Comparison of ENCODE assay signal across 1 cellular context in the genomic region with DNA sequence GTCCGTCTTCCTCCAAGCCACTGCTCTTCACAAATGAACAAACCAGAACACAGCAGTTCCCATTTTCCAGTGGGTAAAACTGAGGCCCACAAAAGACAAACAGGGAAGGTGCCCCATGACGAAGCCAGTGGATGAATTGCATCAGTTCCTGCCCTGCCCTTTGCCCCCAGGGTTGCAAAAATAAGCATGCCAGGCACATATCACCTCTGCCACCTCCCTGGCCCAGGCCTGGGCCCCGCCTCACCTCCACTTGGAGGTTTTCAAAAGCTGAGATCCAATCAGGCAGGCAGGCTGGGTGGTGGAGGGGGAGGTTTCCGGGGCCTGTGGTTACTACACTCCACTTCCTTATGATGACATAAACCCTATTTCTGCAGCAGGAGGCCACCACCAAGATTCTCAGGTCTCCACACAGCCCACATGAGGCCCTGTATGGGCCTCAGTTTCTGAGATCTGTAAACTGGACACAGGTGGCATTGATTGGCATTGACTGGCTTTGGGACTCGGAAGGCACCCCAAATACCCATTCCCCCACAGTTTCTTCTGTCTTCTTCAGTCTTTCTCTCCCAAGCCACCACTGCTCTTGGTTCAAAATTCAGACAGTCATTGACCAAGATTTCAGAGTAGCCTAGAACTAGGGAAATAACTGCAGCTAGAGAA.
TF ChIP-seq lines count a peak whose summit lies in the region.

No MANE protein-coding gene starts in this region.

TF ChIP-seq in endothelial cell of umbilical vein, 7 proteins besides CTCF, POLR2A, EP300 and RAD21 (continued from another document):
- TF ChIP-seq POLR2AphosphoS5 (IDR thresholded peaks at IDR 0.05; ENCODE audit: insufficient read depth, low read depth, low read length) = no peak
